Comparison of ENCODE assay signal across 1 cellular context in the genomic region with DNA sequence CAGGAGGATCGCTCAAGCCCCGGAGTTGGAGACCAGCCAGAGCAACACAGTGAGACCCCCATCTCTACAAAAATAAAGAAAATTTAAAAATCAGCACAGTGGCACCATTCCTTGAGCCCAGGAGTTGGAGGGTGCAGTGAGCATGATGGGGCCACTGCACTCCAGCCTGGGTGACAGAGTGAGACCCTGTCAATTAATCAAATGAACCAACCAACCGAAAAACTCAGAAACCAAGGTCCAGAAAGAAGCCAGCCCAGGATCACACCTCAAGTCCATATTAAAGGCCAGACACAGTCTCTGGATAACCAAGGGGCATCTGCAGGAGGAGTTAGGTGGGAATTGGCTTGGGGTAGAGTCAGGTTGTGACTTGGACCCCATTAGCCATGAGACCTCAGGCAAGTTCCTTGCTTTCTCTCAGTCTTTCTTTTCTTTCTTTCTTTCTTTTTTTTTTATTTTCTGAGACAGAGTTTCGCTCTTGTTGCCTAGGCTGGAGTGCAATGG.
TF ChIP-seq lines count a peak whose summit lies in the region.

No MANE protein-coding gene starts in this region.

TF ChIP-seq in A549, 52 proteins besides CTCF, POLR2A, EP300 and RAD21 (continued from another document):
- TF ChIP-seq, protein P1, sequence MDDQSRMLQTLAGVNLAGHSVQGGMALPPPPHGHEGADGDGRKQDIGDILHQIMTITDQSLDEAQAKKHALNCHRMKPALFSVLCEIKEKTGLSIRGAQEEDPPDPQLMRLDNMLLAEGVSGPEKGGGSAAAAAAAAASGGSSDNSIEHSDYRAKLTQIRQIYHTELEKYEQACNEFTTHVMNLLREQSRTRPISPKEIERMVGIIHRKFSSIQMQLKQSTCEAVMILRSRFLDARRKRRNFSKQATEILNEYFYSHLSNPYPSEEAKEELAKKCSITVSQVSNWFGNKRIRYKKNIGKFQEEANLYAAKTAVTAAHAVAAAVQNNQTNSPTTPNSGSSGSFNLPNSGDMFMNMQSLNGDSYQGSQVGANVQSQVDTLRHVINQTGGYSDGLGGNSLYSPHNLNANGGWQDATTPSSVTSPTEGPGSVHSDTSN (IDR thresholded peaks at IDR 0.05) = no peak
- TF ChIP-seq ZFP36 (IDR thresholded peaks at IDR 0.05; ENCODE audit: borderline replicate concordance, partially characterized antibody) (no peak), HOXB5 (CRISPR knock-in tag; IDR thresholded peaks at IDR 0.05) (no peak), HOXA7 (CRISPR knock-in tag; IDR thresholded peaks at IDR 0.05) (no peak), POLR2AphosphoS2 (conservative IDR thresholded peaks at IDR 0.05; ENCODE audit: low read length) (no peak), RARB (CRISPR knock-in tag; IDR thresholded peaks at IDR 0.05) (no peak), FOSL2 (IDR thresholded peaks at IDR 0.05) (no peak), FOSL2 (CRISPR knock-in tag; IDR thresholded peaks at IDR 0.05) (no peak), HDAC2 (IDR thresholded peaks at IDR 0.05) (no peak), RFX5 (IDR thresholded peaks at IDR 0.05) (no peak), MAFK (IDR thresholded peaks at IDR 0.05; ENCODE audit: partially characterized antibody) (no peak)
- TF ChIP-seq, protein P2, sequence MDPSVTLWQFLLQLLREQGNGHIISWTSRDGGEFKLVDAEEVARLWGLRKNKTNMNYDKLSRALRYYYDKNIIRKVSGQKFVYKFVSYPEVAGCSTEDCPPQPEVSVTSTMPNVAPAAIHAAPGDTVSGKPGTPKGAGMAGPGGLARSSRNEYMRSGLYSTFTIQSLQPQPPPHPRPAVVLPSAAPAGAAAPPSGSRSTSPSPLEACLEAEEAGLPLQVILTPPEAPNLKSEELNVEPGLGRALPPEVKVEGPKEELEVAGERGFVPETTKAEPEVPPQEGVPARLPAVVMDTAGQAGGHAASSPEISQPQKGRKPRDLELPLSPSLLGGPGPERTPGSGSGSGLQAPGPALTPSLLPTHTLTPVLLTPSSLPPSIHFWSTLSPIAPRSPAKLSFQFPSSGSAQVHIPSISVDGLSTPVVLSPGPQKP (IDR thresholded peaks at IDR 0.05; ENCODE audit: low read depth, low read length) = no peak
